8 cellular contexts compared by ENCODE assay signal in the genomic region with DNA sequence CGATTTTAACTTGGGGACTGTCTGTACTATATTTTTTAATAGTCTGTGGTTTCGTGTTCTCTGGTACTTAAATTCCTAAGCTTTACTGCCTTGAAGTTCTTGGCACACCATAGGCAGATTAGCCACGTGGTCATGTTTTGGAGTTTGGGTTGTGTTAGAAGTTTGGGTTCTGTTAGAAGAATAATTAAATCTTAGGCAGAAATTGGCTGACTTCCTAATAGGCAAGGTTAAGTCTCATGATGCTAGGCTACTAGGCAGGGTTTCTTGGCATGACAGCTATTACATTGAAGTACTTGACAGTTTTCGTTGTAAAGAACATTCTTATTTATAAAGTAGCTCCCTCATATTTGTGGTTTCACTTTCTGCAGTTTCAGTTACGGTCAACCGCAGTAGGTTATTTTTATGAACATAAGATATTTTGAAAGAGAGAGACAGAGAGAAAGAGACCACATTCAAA.
A peak's percentile ranks its signal among the peaks of the same experiment; 100 is the strongest.
DNase-seq lines count a peak whose midpoint lies in the region; ATAC-seq and TF ChIP-seq lines count a peak whose summit lies in the region.

No MANE protein-coding gene starts in this region.

- peaks cover 3% of the 10 kb centered on the region for H3K9me3 Mint-ChIP-seq in stimulated activated memory B cell treated with anti-CD40 and anti-IgM and Interleukin-4, amounts not matched to agents 10 μg/mL and 1 μg/mL and 100 μg/mL, for 72 hours

- no peaks in the 10 kb centered on the region for H3K36me3 Mint-ChIP-seq in stimulated activated memory B cell treated with anti-CD40 and anti-IgM and Interleukin-4, amounts not matched to agents 10 μg/mL and 1 μg/mL and 100 μg/mL, for 72 hours

- peak; percentile 29; the same call in 1 of the 2 replicates for TF ChIP-seq POLR2A in Raji (IDR thresholded peaks at IDR 0.05; ENCODE audit: insufficient read depth, low read depth, low read length)

- H3K27ac Mint-ChIP-seq in stimulated activated memory B cell treated with anti-CD40 and anti-IgM and Interleukin-4, amounts not matched to agents 10 μg/mL and 1 μg/mL and 100 μg/mL, for 72 hours, result peak overlapping the region; percentile 26

- peak; percentile 82 for ATAC-seq in GM18907 (IDR thresholded peaks at IDR 0.05; ENCODE audit: unreplicated experiment)
- peak; percentile 73 for ATAC-seq in HG03097 (IDR thresholded peaks at IDR 0.05; ENCODE audit: low FRiP score, unreplicated experiment)
- ATAC-seq in stimulated activated memory B cell treated with anti-CD40 and anti-IgM and Interleukin-4, amounts not matched to agents 10 μg/mL and 1 μg/mL and 100 μg/mL, for 72 hours, result peak; percentile 79

- peak; percentile 63 for DNase-seq in AG08395 (ENCODE audit: low spot score)
- peak; percentile 84 for DNase-seq in fibroblast of gingiva (ENCODE audit: low read depth)
- DNase-seq in stimulated activated naive CD4-positive, alpha-beta T cell treated with Interleukin-2 at 50 U/mL for 16 hours (lab: John Stamatoyannopoulos, UW), result no peak
- DNase-seq in stimulated activated CD4-positive, alpha-beta T cell treated with anti-CD3 and anti-CD28 coated beads, Interleukin-12 subunit alpha, Interleukin-12 subunit beta, amount 100 ng/mL, for 4 hours, result no peak

- peaks cover 54% of the 10 kb centered on the region for H3K4me1 Mint-ChIP-seq in stimulated activated memory B cell treated with anti-CD40 and anti-IgM and Interleukin-4, amounts not matched to agents 10 μg/mL and 1 μg/mL and 100 μg/mL, for 72 hours

- H3K27me3 Mint-ChIP-seq in stimulated activated memory B cell treated with anti-CD40 and anti-IgM and Interleukin-4, amounts not matched to agents 10 μg/mL and 1 μg/mL and 100 μg/mL, for 72 hours, result no peaks in the 10 kb centered on the region

- H3K4me3 Mint-ChIP-seq in stimulated activated memory B cell treated with anti-CD40 and anti-IgM and Interleukin-4, amounts not matched to agents 10 μg/mL and 1 μg/mL and 100 μg/mL, for 72 hours, result peak overlapping the region; percentile 61

Comparison
In these comparisons a context has a peak if more than half of its experiments do, and no peak if none do; other contexts are left out.
1. DNase-seq: peak in AG08395 (single experiment) and fibroblast of gingiva (single experiment); none in stimulated activated naive CD4-positive, alpha-beta T cell treated with Interleukin-2 at 50 U/mL for 16 hours (single experiment) and stimulated activated CD4-positive, alpha-beta T cell treated with anti-CD3 and anti-CD28 coated beads, Interleukin-12 subunit alpha, Interleukin-12 subunit beta, amount 100 ng/mL, for 4 hours (single experiment).
2. Peak in every context shown above with its lines, with median percentiles within 50 percentile points of each other: ATAC-seq.